In genomic region chr11:57530215-57530595, GRCh38 we compare ENCODE assay signal across 8 cellular contexts. TPM values are rescaled to one million over a fixed set of nuclear protein-coding genes. Genes with fewer than 3 reads are reported as not detected.
DNase-seq lines count a peak whose midpoint lies in the region; ATAC-seq and TF ChIP-seq lines count a peak whose summit lies in the region.

No MANE protein-coding gene starts in this region.

- ATAC-seq in natural killer cell (no peak), GM21367 (IDR thresholded peaks at IDR 0.05; ENCODE audit: unreplicated experiment) (no peak)

- H3K4me1 Mint-ChIP-seq in natural killer cell, result peaks cover 30 to 36% of the 10 kb centered on the region in 2 donors

- H3K27ac Mint-ChIP-seq in natural killer cell, result peak overlapping the region; percentile 97 to 99

- peak overlapping the region; percentile 33; the same call in 1 of the 2 replicates for H3K27ac ChIP-seq in MM.1S (ENCODE audit: low read length)

- peaks cover 19% of the 10 kb centered on the region; the same call in 1 of the 2 replicates for H3K4me1 ChIP-seq in MM.1S (ENCODE audit: low read length)

- H3K36me3 Mint-ChIP-seq in natural killer cell, result no peaks in the 10 kb centered on the region

- no peaks in the 10 kb centered on the region for H3K9me3 Mint-ChIP-seq in natural killer cell

- H3K4me3 ChIP-seq in GM12865 (ENCODE audit: low read depth, low read length), result peak overlapping the region; percentile 94
- peak overlapping the region; percentile 92 for H3K4me3 ChIP-seq in MM.1S (ENCODE audit: low read length)

- no peaks in the 10 kb centered on the region for H4K20me1 ChIP-seq in MM.1S (ENCODE audit: insufficient read depth, low read length)

- intact Hi-C loops in natural killer cell (cut with micrococcal nuclease), result loop anchor here (1.0 to 2.0 kb wide), 5 partner anchors 115 to 1049 kb away; partner anchors contain the start of genes MED19, SELENOH, TMX2 and ZFP91

- no peaks in the 10 kb centered on the region for H3K36me3 ChIP-seq in MM.1S (replicated peaks; ENCODE audit: insufficient read depth, low read length)

- peak overlapping the region; percentile 71 for H3K4me2 ChIP-seq in MM.1S (ENCODE audit: low read depth, low read length)

- no peaks in the 10 kb centered on the region for H3K9me3 ChIP-seq in MM.1S (replicated peaks; ENCODE audit: insufficient read depth, low read length)

- H3K9ac ChIP-seq in MM.1S (ENCODE audit: low read length), result peak overlapping the region; percentile 90

- no peaks in the 10 kb centered on the region for H3K27me3 Mint-ChIP-seq in natural killer cell (ENCODE audit: low read depth in 2 of 2)

- H3F3A ChIP-seq in MM.1S (ENCODE audit: insufficient read depth, low read length), result peaks cover 7% of the 10 kb centered on the region; the same call in 1 of the 2 replicates

- peak overlapping the region; percentile 99 for H3K4me3 Mint-ChIP-seq in natural killer cell

- H3K27me3 ChIP-seq in MM.1S (replicated peaks; ENCODE audit: insufficient read depth, low read length), result no peaks in the 10 kb centered on the region

- DNase-seq in GM12865 (ENCODE audit: low read depth), result peak; percentile 18
- DNase-seq in MM.1S, result peak; percentile 28
- DNase-seq in effector CD4-positive, alpha-beta T cell, result peak; percentile 3
- DNase-seq in natural killer cell, result no peak
- DNase-seq in stimulated activated CD4-positive, alpha-beta T cell treated with anti-CD3 and anti-CD28 coated beads, Interleukin-1b, Interleukin-23, amount 100 ng/mL, for 48 hours, result no peak
- no peak for DNase-seq in pons (ENCODE audit: low spot score)
- DNase-seq in DMS53 (lab: John Stamatoyannopoulos, UW), result no peak

- TF ChIP-seq CTCF in GM12865 (IDR thresholded peaks at IDR 0.05; ENCODE audit: insufficient read depth, low read depth, low read length, missing control alignments) (no peak), MM.1S (IDR thresholded peaks at IDR 0.05; ENCODE audit: low read length) (no peak), natural killer cell (IDR thresholded peaks at IDR 0.05) (no peak)

- no peaks in the 10 kb centered on the region for H3K9me2 ChIP-seq in MM.1S (replicated peaks; ENCODE audit: insufficient read depth, low read length)

- peak overlapping the region; percentile 79 for H2AFZ ChIP-seq in MM.1S (ENCODE audit: low read length)

- H3K79me2 ChIP-seq in MM.1S (ENCODE audit: low read length), result peaks cover 35% of the 10 kb centered on the region

RNA-seq across cellular contexts. Expression of gene TIMM10, which starts 0.3 kb away (rescaled TPM):
- 10 to 100 TPM; 15.0 to 18.8 (median 17.1) TPM for total RNA-seq in natural killer cell

RNA-seq across cellular contexts. Expression of gene SMTNL1, which starts 7.2 kb away (rescaled TPM):
- not detected for total RNA-seq in natural killer cell

RNA-seq across cellular contexts. Expression of gene SLC43A1, which starts 14.7 kb away (rescaled TPM):
- total RNA-seq in natural killer cell, result 10 to 100 TPM; 11.3 to 20.6 (median 13.9) TPM

RNA-seq across cellular contexts. Expression of gene UBE2L6, which starts 37.3 kb away (rescaled TPM):
- total RNA-seq in natural killer cell, result 100 to 1,000 TPM in 2 of 3 donors, 10 to 100 TPM in 1; 89.1 to 108 (median 103) TPM

Comparison
In these comparisons a context has a peak if more than half of its experiments do, and no peak if none do; other contexts are left out.
1. DNase-seq: peak in GM12865 (single experiment), MM.1S (single experiment) and effector CD4-positive, alpha-beta T cell (single experiment); none in natural killer cell (single experiment), stimulated activated CD4-positive, alpha-beta T cell treated with anti-CD3 and anti-CD28 coated beads, Interleukin-1b, Interleukin-23, amount 100 ng/mL, for 48 hours (single experiment), pons (single experiment) and DMS53 (single experiment).